Comparison of ENCODE assay signal across 32 cellular contexts in the genomic region with DNA sequence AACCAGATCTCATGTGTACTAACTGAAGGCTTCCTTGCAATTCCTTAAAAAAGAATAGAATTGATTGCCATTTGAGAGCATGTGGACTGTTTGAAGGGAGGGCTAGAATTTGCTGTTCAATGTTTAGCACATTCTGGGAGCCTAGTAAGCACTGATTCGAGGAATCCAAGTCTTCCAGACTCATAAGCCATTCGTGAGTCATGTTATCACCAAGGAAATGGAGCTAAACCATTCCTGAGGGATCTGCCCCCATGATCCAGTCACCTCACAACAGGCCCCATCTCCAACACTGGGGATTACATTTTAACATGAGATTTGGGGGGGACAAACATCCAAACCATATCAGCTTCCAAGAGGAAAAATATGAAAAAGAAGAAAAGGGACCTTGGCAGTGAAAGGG.
DNase-seq lines count a peak whose midpoint lies in the region; ATAC-seq and TF ChIP-seq lines count a peak whose summit lies in the region.
"Had no signal": no experiment of that assay in that cellular context is flagged by ENCODE, and none has a peak within 500 bp of the region (broad histone marks: within the 10 kb centered on the region; RNA-seq: fewer than 3 reads in every experiment).

No MANE protein-coding gene starts in this region.

- peak overlapping the region; percentile 59 to 68 for H3K27ac Mint-ChIP-seq in effector memory CD8-positive, alpha-beta T cell
- H3K27ac Mint-ChIP-seq: activated naive CD8-positive, alpha-beta T cell treated with anti-CD3 and anti-CD28 coated beads, Interleukin-2, amount 50 U/mL, for 24 hours; CD8-positive, alpha-beta T cell; nephron progenitor cell; T-helper 1 cell treated with Interleukin-12 subunit alpha and Interleukin-12 subunit beta and Interleukin-4 antibody, amounts not matched to agents 30 μg/mL and 1 μg/mL, for 36 hours had no signal

- H2BK5ac ChIP-seq in mesenchymal stem cell (ENCODE audit: low read depth, low read length, poor library complexity, severe bottlenecking) = no peak overlapping the region

- H2AFZ ChIP-seq in MM.1S (ENCODE audit: low read length) (no peak overlapping the region), mesenchymal stem cell (ENCODE audit: low read depth, low read length) (no peak overlapping the region)

- H3K4me3 Mint-ChIP-seq in effector memory CD8-positive, alpha-beta T cell = peak overlapping the region in 1 of 2 donors; percentile 34
- H3K4me3 Mint-ChIP-seq: activated naive CD8-positive, alpha-beta T cell treated with anti-CD3 and anti-CD28 coated beads, Interleukin-2, amount 50 U/mL, for 24 hours; CD8-positive, alpha-beta T cell; central memory CD8-positive, alpha-beta T cell; nephron progenitor cell; T-helper 1 cell treated with Interleukin-12 subunit alpha and Interleukin-12 subunit beta and Interleukin-4 antibody, amounts not matched to agents 30 μg/mL and 1 μg/mL, for 36 hours had no signal

- H2BK120ac ChIP-seq in mesenchymal stem cell (ENCODE audit: low read depth, low read length) = no peak overlapping the region

- H3K79me1 ChIP-seq in mesenchymal stem cell (replicated peaks; ENCODE audit: low read length, poor library complexity, severe bottlenecking) = no peaks in the 10 kb centered on the region

- H2BK15ac ChIP-seq in mesenchymal stem cell (ENCODE audit: low read depth, poor library complexity, severe bottlenecking) = no peak overlapping the region

- no peak overlapping the region for H3K18ac ChIP-seq in mesenchymal stem cell (ENCODE audit: low read depth in 1 of 2, low read length in 2 of 2)

- TF ChIP-seq CTCF in MM.1S (IDR thresholded peaks at IDR 0.05; ENCODE audit: low read length) = no peak

- H3K4me1 ChIP-seq in MM.1S (ENCODE audit: low read length) (no peaks in the 10 kb centered on the region), mesenchymal stem cell (ENCODE audit: control insufficient read depth, insufficient read depth, low read depth, low read length) (no peaks in the 10 kb centered on the region)
- H3K4me1 ChIP-seq: A549 had no signal

- no peaks in the 10 kb centered on the region for H3K9me3 Mint-ChIP-seq in effector memory CD8-positive, alpha-beta T cell
- H3K9me3 Mint-ChIP-seq: activated naive CD8-positive, alpha-beta T cell treated with anti-CD3 and anti-CD28 coated beads, Interleukin-2, amount 50 U/mL, for 24 hours; CD8-positive, alpha-beta T cell; central memory CD8-positive, alpha-beta T cell had no signal

- H2BK12ac ChIP-seq in mesenchymal stem cell (ENCODE audit: low read length in 2 of 2) = no peak overlapping the region

- H3K9me2 ChIP-seq in MM.1S (replicated peaks; ENCODE audit: insufficient read depth, low read length) = no peaks in the 10 kb centered on the region

- no peak overlapping the region for H4K91ac ChIP-seq in mesenchymal stem cell (ENCODE audit: low read length)

- H3K4ac ChIP-seq in mesenchymal stem cell (ENCODE audit: low read depth in 1 of 2, low read length in 2 of 2) = no peak overlapping the region

- H4K8ac ChIP-seq in mesenchymal stem cell (ENCODE audit: low read length) = no peak overlapping the region

- no peak for ATAC-seq in effector memory CD8-positive, alpha-beta T cell (replicated peaks)
- ATAC-seq in GM21515 (IDR thresholded peaks at IDR 0.05; ENCODE audit: unreplicated experiment) = no peak
- ATAC-seq: A549; activated naive CD8-positive, alpha-beta T cell treated with anti-CD3 and anti-CD28 coated beads, Interleukin-2, amount 50 U/mL, for 24 hours; CD8-positive, alpha-beta T cell; left colon; SK-N-SH treated with all-trans-retinoic acid at 6 μM for 48 hours had no signal

- H3K27me3 Mint-ChIP-seq in effector memory CD8-positive, alpha-beta T cell = no peaks in the 10 kb centered on the region
- H3K27me3 Mint-ChIP-seq: activated naive CD8-positive, alpha-beta T cell treated with anti-CD3 and anti-CD28 coated beads, Interleukin-2, amount 50 U/mL, for 24 hours; central memory CD8-positive, alpha-beta T cell had no signal

- H4K20me1 ChIP-seq in MM.1S (ENCODE audit: insufficient read depth, low read length) = no peaks in the 10 kb centered on the region

- 58% methylated on average over 2 of the region's 2 CpGs for WGBS in mesenchymal stem cell

- DNase-seq in Daoy (ENCODE audit: low read depth) = peak; percentile 12
- no peak for DNase-seq in MM.1S
- DNase-seq in effector memory CD8-positive, alpha-beta T cell = no peak
- DNase-seq in mesenchymal stem cell = no peak
- no peak for DNase-seq in Ammon's horn (ENCODE audit: low spot score)
- no peak for DNase-seq in stimulated activated CD4-positive, alpha-beta T cell treated with anti-CD3 and anti-CD28 coated beads, Interleukin-12 subunit alpha, Interleukin-12 subunit beta, amount 100 ng/mL, for 4 hours
- no peak for DNase-seq in NCI-H2171 treated with DMSO at 0.1 percent for 48 hours (lab: John Stamatoyannopoulos, UW)
- DNase-seq: activated CD4-positive, alpha-beta T cell treated with anti-CD3 and anti-CD28 coated beads, Interleukin-2, amount 50 U/mL, for 48 hours; activated naive CD8-positive, alpha-beta T cell treated with anti-CD3 and anti-CD28 coated beads, Interleukin-2, amount 50 U/mL, for 24 hours; activated T-cell treated with anti-CD3 and anti-CD28 coated beads, Interleukin-2, amount 50 U/mL, for 48 hours; AML-193; CD8-positive, alpha-beta T cell; dermis blood vessel endothelial cell; DMS 273 treated with DMSO at 0.1 percent for 48 hours; hippocampal formation; left colon; mammary epithelial cell; NCI-H1105; NCI-H187 treated with DMSO at 0.1 percent for 48 hours; NCI-H2171; NCI-H510A treated with DMSO at 0.1 percent for 48 hours; nephron progenitor cell; NK-92 treated with Interleukin-12 subunit alpha and Interleukin-12 subunit beta, amount 100 ng/mL, for 24 hours; ovary; Right ventricle myocardium superior; stimulated activated naive CD4-positive, alpha-beta T cell treated with Interleukin-2 at 50 U/mL for 16 hours had no signal

- H3K4me3 ChIP-seq in MM.1S (ENCODE audit: low read length) = no peak overlapping the region
- H3K4me3 ChIP-seq in mesenchymal stem cell (ENCODE audit: insufficient read depth in 1 of 2, low read depth in 1 of 2, low read length in 2 of 2) = no peak overlapping the region
- H3K4me3 ChIP-seq: A549, ovary, skin epidermis had no signal

- no peaks in the 10 kb centered on the region for H3K27me3 ChIP-seq in MM.1S (replicated peaks; ENCODE audit: insufficient read depth, low read length)
- H3K27me3 ChIP-seq in mesenchymal stem cell (ENCODE audit: control insufficient read depth in 1 of 2, insufficient read depth in 1 of 2, low read length in 2 of 2) = no peaks in the 10 kb centered on the region
- H3K27me3 ChIP-seq: ovary had no signal

- H3K9ac ChIP-seq in MM.1S (ENCODE audit: low read length) (no peak overlapping the region), mesenchymal stem cell (ENCODE audit: low read length) (peak overlapping the region; percentile 27)

- peaks cover 7 to 23% of the 10 kb centered on the region in 2 donors for H3K4me1 Mint-ChIP-seq in effector memory CD8-positive, alpha-beta T cell (ENCODE audit: low read depth in 2 of 2)

- no peaks in the 10 kb centered on the region for H3K36me3 ChIP-seq in MM.1S (replicated peaks; ENCODE audit: insufficient read depth, low read length)
- no peaks in the 10 kb centered on the region for H3K36me3 ChIP-seq in mesenchymal stem cell (ENCODE audit: control insufficient read depth in 1 of 2, insufficient read depth in 2 of 2, low read depth in 1 of 2, low read length in 2 of 2)
- H3K36me3 ChIP-seq: ovary had no signal

- peaks cover 3% of the 10 kb centered on the region; the same call in 1 of the 2 replicates for H3F3A ChIP-seq in MM.1S (ENCODE audit: insufficient read depth, low read length)

- H3K36me3 Mint-ChIP-seq in effector memory CD8-positive, alpha-beta T cell (ENCODE audit: insufficient read depth) = peaks cover 4% of the 10 kb centered on the region
- H3K36me3 Mint-ChIP-seq: CD8-positive, alpha-beta T cell had no signal

- H3K79me2 ChIP-seq in MM.1S (ENCODE audit: low read length) = no peaks in the 10 kb centered on the region

- peak overlapping the region; percentile 21; the same call in 1 of the 2 replicates for H3K4me2 ChIP-seq in MM.1S (ENCODE audit: low read depth, low read length)
- no peak overlapping the region for H3K4me2 ChIP-seq in mesenchymal stem cell (ENCODE audit: low read length, poor library complexity, severe bottlenecking)
- H3K4me2 ChIP-seq: A549 had no signal

- H2AK5ac ChIP-seq in mesenchymal stem cell (ENCODE audit: low read length, severe bottlenecking) = no peak overlapping the region

- H3K9me3 ChIP-seq in MM.1S (replicated peaks; ENCODE audit: insufficient read depth, low read length) = no peaks in the 10 kb centered on the region
- H3K9me3 ChIP-seq in mesenchymal stem cell (ENCODE audit: control insufficient read depth, low read length) = no peaks in the 10 kb centered on the region
- H3K9me3 ChIP-seq: A549, ovary had no signal

- H3K14ac ChIP-seq in mesenchymal stem cell (ENCODE audit: low read length in 2 of 2) = no peak overlapping the region

- no peak overlapping the region for H3K23ac ChIP-seq in mesenchymal stem cell (ENCODE audit: low read length in 2 of 2)

- H3K27ac ChIP-seq in MM.1S (ENCODE audit: low read length) (no peak overlapping the region), mesenchymal stem cell (ENCODE audit: low read length, poor library complexity, severe bottlenecking) (no peak overlapping the region)
- H3K27ac ChIP-seq: A549, ovary had no signal
